In the genomic region with DNA sequence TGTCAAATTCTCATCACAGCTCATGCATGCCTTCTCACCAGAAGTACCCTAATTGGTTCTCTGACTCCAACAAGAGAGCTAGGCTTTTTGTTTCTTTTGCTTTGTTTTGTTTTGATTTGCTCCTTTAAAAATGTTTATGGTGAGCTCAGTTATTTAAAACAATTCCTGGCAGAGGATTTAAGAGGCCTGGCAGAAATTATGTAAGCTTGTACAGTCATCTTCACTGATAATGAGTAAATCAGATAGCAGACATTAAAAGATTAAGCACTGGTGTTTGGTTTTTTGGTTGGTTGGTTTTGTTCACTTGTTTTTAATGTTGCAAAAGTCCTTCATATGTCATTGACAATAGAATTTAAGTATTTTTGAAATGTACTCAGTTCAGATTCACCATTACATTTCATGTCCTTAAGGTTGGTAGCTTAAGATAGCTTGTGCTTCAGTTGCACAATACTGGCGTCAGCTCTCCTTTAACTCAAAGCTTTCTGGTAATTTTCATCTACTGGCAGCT, we compare ENCODE assay signal across 22 cellular contexts.
"Had no signal": no experiment of that assay in that cellular context is flagged by ENCODE, and none has a peak within 500 bp of the region (broad histone marks: within the 10 kb centered on the region; RNA-seq: fewer than 3 reads in every experiment).

No MANE protein-coding gene starts in this region.

- H3K4me1 ChIP-seq: suprapubic skin, uterus had no signal

- H3K9me3 ChIP-seq: body of pancreas, left lung, suprapubic skin, transverse colon, uterus had no signal

- H3K27me3 ChIP-seq: body of pancreas, foreskin keratinocyte, left lung, suprapubic skin, transverse colon, uterus had no signal

- DNase-seq: activated CD4-positive, CD25-positive, alpha-beta regulatory T cell treated with anti-CD3 and anti-CD28 coated beads, Interleukin-2, amount 50 U/mL, for 72 hours; activated CD8-positive, alpha-beta memory T cell treated with anti-CD3 and anti-CD28 coated beads for 24 hours; activated naive CD8-positive, alpha-beta T cell treated with anti-CD3 and anti-CD28 coated beads for 36 hours; body of pancreas; central memory CD4-positive, alpha-beta T cell; glutamatergic neuron; hypothalamus; kidney; left lung; mammary epithelial cell; nephron progenitor cell; nucleus accumbens; posterior cingulate gyrus; stimulated activated naive CD8-positive, alpha-beta T cell treated with anti-CD3 and anti-CD28 coated beads, Interleukin-15, Interleukin-2, amounts not matched to agents 100 U/mL and 50 U/mL, for 24 hours; T-helper 17 cell; transverse colon; uterus had no signal

- ATAC-seq: body of pancreas; esophagus mucosa; left lung; stimulated activated naive CD8-positive, alpha-beta T cell treated with anti-CD3 and anti-CD28 coated beads, Interleukin-15, Interleukin-2, amounts not matched to agents 100 U/mL and 50 U/mL, for 24 hours; T-helper 17 cell had no signal

- H3K36me3 ChIP-seq: left lung, suprapubic skin, transverse colon, uterus had no signal

- H3K27ac ChIP-seq: body of pancreas, coronary artery, foreskin keratinocyte, left lung, suprapubic skin, transverse colon, uterus, VCaP had no signal

- H3K4me3 ChIP-seq: body of pancreas, coronary artery, left lung, suprapubic skin, transverse colon, uterus had no signal
